ENCODE assay signal across 9 cellular contexts in the genomic region with DNA sequence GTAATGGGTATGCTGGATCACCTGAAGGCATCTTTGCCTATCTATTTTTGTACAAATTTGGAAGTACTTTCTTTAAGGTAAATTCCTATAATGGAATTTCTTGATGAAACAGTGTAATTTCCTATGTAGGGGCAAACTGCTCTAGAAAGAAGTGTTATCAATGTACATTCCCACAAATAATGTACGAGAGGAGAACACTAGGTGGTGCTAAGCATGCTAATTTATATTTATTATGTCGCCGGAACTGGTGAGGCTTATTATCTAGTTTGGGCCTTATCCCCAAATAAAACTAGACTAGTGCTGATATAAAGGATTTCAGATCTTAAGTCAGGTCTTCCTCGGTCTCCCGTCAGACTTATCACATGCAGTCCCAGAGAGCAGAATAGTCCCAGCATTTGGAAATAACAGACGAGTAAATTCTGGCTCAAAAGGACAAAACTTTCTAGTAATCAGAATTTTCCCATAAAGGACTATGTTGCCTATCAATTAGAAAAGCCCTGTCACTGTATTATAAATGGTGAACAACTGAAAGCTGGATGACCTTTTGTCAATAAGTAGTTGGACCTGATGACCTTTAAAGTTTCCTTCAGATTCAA.
A peak's percentile ranks its signal among the peaks of the same experiment; 100 is the strongest.
DNase-seq lines count a peak whose midpoint lies in the region; TF ChIP-seq lines count a peak whose summit lies in the region.
"Had no signal": no experiment of that assay in that cellular context is flagged by ENCODE, and none has a peak within 500 bp of the region (broad histone marks: within the 10 kb centered on the region; RNA-seq: fewer than 3 reads in every experiment).

No MANE protein-coding gene starts in this region.

- peaks cover 3% of the 10 kb centered on the region for H3K4me1 Mint-ChIP-seq in activated CD4-positive, alpha-beta T cell treated with anti-CD3 and anti-CD28 coated beads, Interleukin-2, amount 10 ng/mL, durations not matched to agents 24 days and 14 days

- H3K9ac ChIP-seq in OCI-LY3 (ENCODE audit: low read length) (no peak overlapping the region), mesendoderm (ENCODE audit: low read length) (no peak overlapping the region)

- no peak overlapping the region for H3K4me3 Mint-ChIP-seq in activated CD4-positive, alpha-beta T cell treated with anti-CD3 and anti-CD28 coated beads, Interleukin-2, amount 10 ng/mL, durations not matched to agents 24 days and 14 days

- H2AFZ ChIP-seq in OCI-LY3 (ENCODE audit: low read depth, low read length): peak overlapping the region; percentile 67; the same call in 1 of the 2 replicates

- no peaks in the 10 kb centered on the region for H3K79me1 ChIP-seq in mesendoderm (ENCODE audit: low read length)

- H3K4me3 ChIP-seq in OCI-LY3 (ENCODE audit: low read length) (no peak overlapping the region), tibial nerve (no peak overlapping the region), mesendoderm (ENCODE audit: low read length) (no peak overlapping the region)
- H3K4me3 ChIP-seq: SJCRH30 had no signal

- H3K4me1 ChIP-seq in OCI-LY3 (ENCODE audit: low read length) (peaks cover 14% of the 10 kb centered on the region), tibial nerve (no peaks in the 10 kb centered on the region), mesendoderm (ENCODE audit: control insufficient read depth, low read depth, low read length) (no peaks in the 10 kb centered on the region)
- H3K4me1 ChIP-seq: SJCRH30 had no signal

- H2BK15ac ChIP-seq in mesendoderm (replicated peaks; ENCODE audit: low read depth): no peak overlapping the region

- H3K36me3 Mint-ChIP-seq in activated CD4-positive, alpha-beta T cell treated with anti-CD3 and anti-CD28 coated beads, Interleukin-2, amount 10 ng/mL, durations not matched to agents 24 days and 14 days (ENCODE audit: low read depth): no peaks in the 10 kb centered on the region

- peak; percentile 64 for TF ChIP-seq CTCF in OCI-LY3 (IDR thresholded peaks at IDR 0.05; ENCODE audit: low read depth, low read length)
- peak in 3 of 5 experiments; percentile 11 to 26 (median 22) for TF ChIP-seq CTCF in tibial nerve (IDR thresholded peaks at IDR 0.05)

- H3K36me3 ChIP-seq in OCI-LY3 (replicated peaks; ENCODE audit: low read depth, low read length): no peaks in the 10 kb centered on the region
- no peaks in the 10 kb centered on the region for H3K36me3 ChIP-seq in tibial nerve
- H3K36me3 ChIP-seq in mesendoderm (ENCODE audit: control insufficient read depth, insufficient read depth, low read length): no peaks in the 10 kb centered on the region
- H3K36me3 ChIP-seq: SJCRH30 had no signal

- H3K56ac ChIP-seq in mesendoderm (ENCODE audit: low read length): no peak overlapping the region

- no peak overlapping the region for H2BK5ac ChIP-seq in mesendoderm (ENCODE audit: low read length)

- 39 to 43% methylated on average over 6 of the region's 6 CpGs for WGBS in tibial nerve, 2 donors
- WGBS in mesendoderm (ENCODE audit: extremely low coverage, insufficient coverage, low lambda C conversion rate): no CpG with 5 or more reads among the region's 6 CpGs

- no peak overlapping the region for H2AK5ac ChIP-seq in mesendoderm (ENCODE audit: low read length)

- no peak for TF ChIP-seq POLR2A in tibial nerve (IDR thresholded peaks at IDR 0.05)

- H3K4me2 ChIP-seq in OCI-LY3 (ENCODE audit: low read length) (peak overlapping the region; percentile 22; the same call in 1 of the 2 replicates), mesendoderm (ENCODE audit: low read length) (no peak overlapping the region)

- no peak for TF ChIP-seq EP300 in tibial nerve (IDR thresholded peaks at IDR 0.05)

- intact Hi-C loops in activated CD4-positive, alpha-beta T cell treated with anti-CD3 and anti-CD28 coated beads, Interleukin-2, amount 10 ng/mL, durations not matched to agents 24 days and 14 days (cut with micrococcal nuclease): no loop called here

- no peak overlapping the region for H2BK120ac ChIP-seq in mesendoderm (ENCODE audit: low read depth, low read length)

- H3K79me2 ChIP-seq in OCI-LY3 (ENCODE audit: low read length): no peaks in the 10 kb centered on the region
- H3K79me2 ChIP-seq in mesendoderm (ENCODE audit: control insufficient read depth, insufficient read depth, low read length): no peaks in the 10 kb centered on the region

- peaks cover 24% of the 10 kb centered on the region for H3K27me3 Mint-ChIP-seq in activated CD4-positive, alpha-beta T cell treated with anti-CD3 and anti-CD28 coated beads, Interleukin-2, amount 10 ng/mL, durations not matched to agents 24 days and 14 days

- no peak overlapping the region for H4K5ac ChIP-seq in mesendoderm (ENCODE audit: low read length)

- H3K27me3 ChIP-seq in OCI-LY3 (ENCODE audit: low read depth, low read length) (no peaks in the 10 kb centered on the region), tibial nerve (no peaks in the 10 kb centered on the region), mesendoderm (ENCODE audit: insufficient read depth, low read length, poor library complexity) (no peaks in the 10 kb centered on the region)
- H3K27me3 ChIP-seq: SJCRH30 had no signal

- no peak overlapping the region for H3K27ac Mint-ChIP-seq in activated CD4-positive, alpha-beta T cell treated with anti-CD3 and anti-CD28 coated beads, Interleukin-2, amount 10 ng/mL, durations not matched to agents 24 days and 14 days

- H3K27ac ChIP-seq in OCI-LY3 (ENCODE audit: low read length): no peak overlapping the region
- no peak overlapping the region for H3K27ac ChIP-seq in tibial nerve
- no peak overlapping the region for H3K27ac ChIP-seq in mesendoderm (ENCODE audit: low read depth, low read length)
- H3K27ac ChIP-seq: SJCRH30 had no signal

- no peak overlapping the region for H3K23ac ChIP-seq in mesendoderm (ENCODE audit: low read length)

- no peak overlapping the region for H3K18ac ChIP-seq in mesendoderm (ENCODE audit: low read length)

- no peak overlapping the region for H4K8ac ChIP-seq in mesendoderm (ENCODE audit: low read depth, low read length)

- H3K9me3 ChIP-seq in OCI-LY3 (ENCODE audit: insufficient read depth, low read length) (no peaks in the 10 kb centered on the region), tibial nerve (no peaks in the 10 kb centered on the region)
- H3K9me3 ChIP-seq: SJCRH30 had no signal

- H4K20me1 ChIP-seq in OCI-LY3 (ENCODE audit: insufficient read depth, low read length): no peaks in the 10 kb centered on the region

- DNase-seq in NCI-H2171 treated with DMSO at 0.1 percent for 48 hours (lab: John Stamatoyannopoulos, UW) (peak; percentile 21), NCI-H2171 (lab: John Stamatoyannopoulos, UW) (no peak), fibroblast of peridontal ligament (ENCODE audit: extremely low read depth) (peak; percentile 49), tibial nerve (ENCODE audit: low spot score in 2 of 2) (no peak), mesendoderm (no peak)
- no peak for DNase-seq in activated CD4-positive, alpha-beta T cell treated with anti-CD3 and anti-CD28 coated beads, Interleukin-2, amount 10 ng/mL, durations not matched to agents 24 days and 14 days
- no peak for DNase-seq in stimulated activated CD4-positive, alpha-beta T cell treated with anti-CD3 and anti-CD28 coated beads, Interleukin-15, amount 100 ng/mL, for 24 hours

- H3K9me3 Mint-ChIP-seq in activated CD4-positive, alpha-beta T cell treated with anti-CD3 and anti-CD28 coated beads, Interleukin-2, amount 10 ng/mL, durations not matched to agents 24 days and 14 days: no peaks in the 10 kb centered on the region

- H3K4ac ChIP-seq in mesendoderm (ENCODE audit: low read depth, low read length): no peak overlapping the region

Comparison
In these comparisons a context has a peak if more than half of its experiments do, and no peak if none do; other contexts are left out.
1. DNase-seq: peak in NCI-H2171 treated with DMSO at 0.1 percent for 48 hours (single experiment) and fibroblast of peridontal ligament (single experiment); none in NCI-H2171 (single experiment), tibial nerve (0 of 2), activated CD4-positive, alpha-beta T cell treated with anti-CD3 and anti-CD28 coated beads, Interleukin-2, amount 10 ng/mL, durations not matched to agents 24 days and 14 days (single experiment), stimulated activated CD4-positive, alpha-beta T cell treated with anti-CD3 and anti-CD28 coated beads, Interleukin-15, amount 100 ng/mL, for 24 hours (single experiment) and mesendoderm (single experiment).